In genomic region chr1:96541491-96541890, GRCh38 we compare ENCODE assay signal across 6 cellular contexts.
"Had no signal": no experiment of that assay in that cellular context is flagged by ENCODE, and none has a peak within 500 bp of the region (broad histone marks: within the 10 kb centered on the region; RNA-seq: fewer than 3 reads in every experiment).

No MANE protein-coding gene starts in this region.

- H3K27me3 Mint-ChIP-seq: IgD-negative memory B cell had no signal

- H3K4me1 Mint-ChIP-seq: IgD-negative memory B cell had no signal

- ATAC-seq: GM23338, HepG2 had no signal

- H3K4me3 ChIP-seq: GM23338 had no signal

- H3K4me3 Mint-ChIP-seq: GM23338, H9, IgD-negative memory B cell had no signal

- DNase-seq: H9, HCEC 1CT had no signal

- H3K9me3 Mint-ChIP-seq: GM23338, H9, IgD-negative memory B cell had no signal

- H3K27ac ChIP-seq: HL-60 had no signal

- H3K27ac Mint-ChIP-seq: GM23338 had no signal

- H3K36me3 Mint-ChIP-seq: IgD-negative memory B cell had no signal
